Comparison of ENCODE assay signal across 1 cellular context in genomic region chr1:51878307-51878615, GRCh38.
TF ChIP-seq lines count a peak whose summit lies in the region.

No MANE protein-coding gene starts in this region.

TF ChIP-seq in HepG2, 621 proteins besides CTCF, POLR2A, EP300 and RAD21 (continued from another document and continues in another):
- TF ChIP-seq THAP7 (CRISPR knock-in tag; IDR thresholded peaks at IDR 0.05) (no peak), JUNB (CRISPR knock-in tag; IDR thresholded peaks at IDR 0.05; ENCODE audit: borderline replicate concordance) (no peak), XRCC5 (optimal IDR thresholded peaks at IDR 0.05; ENCODE audit: low read length) (no peak), ZSCAN9 (CRISPR knock-in tag; IDR thresholded peaks at IDR 0.05; ENCODE audit: borderline replicate concordance) (no peak), RFXAP (CRISPR knock-in tag; IDR thresholded peaks at IDR 0.05; ENCODE audit: borderline replicate concordance) (peak; percentile 4; the same call in 1 of the 2 replicates), HCFC1 (IDR thresholded peaks at IDR 0.05; ENCODE audit: low read depth, low read length) (no peak), ATF1 (CRISPR knock-in tag; IDR thresholded peaks at IDR 0.05) (no peak), MBD4 (IDR thresholded peaks at IDR 0.05; ENCODE audit: borderline replicate concordance, low read length) (no peak), PLSCR1 (CRISPR knock-in tag; IDR thresholded peaks at IDR 0.05; ENCODE audit: borderline replicate concordance) (no peak), ZNF777 (CRISPR knock-in tag; IDR thresholded peaks at IDR 0.05) (peak; percentile 61), ZBTB43 (CRISPR knock-in tag; conservative IDR thresholded peaks at IDR 0.05) (0 out of 2 replicates have a peak, but pooled peaks have one; percentile 48), HINFP (CRISPR knock-in tag; IDR thresholded peaks at IDR 0.05; ENCODE audit: low read depth) (no peak), ZNF3 (CRISPR knock-in tag; IDR thresholded peaks at IDR 0.05) (no peak), ZNF772 (CRISPR knock-in tag; IDR thresholded peaks at IDR 0.05) (0 out of 2 replicates have a peak, but pooled peaks have one; percentile 84), YEATS4 (CRISPR knock-in tag; IDR thresholded peaks at IDR 0.05; ENCODE audit: borderline replicate concordance) (no peak; the same call in 1 of the 2 replicates), ZKSCAN8 (CRISPR knock-in tag; IDR thresholded peaks at IDR 0.05; ENCODE audit: borderline replicate concordance) (no peak), MAF1 (CRISPR knock-in tag; IDR thresholded peaks at IDR 0.05; ENCODE audit: borderline replicate concordance) (peak; percentile 85), ZNF225 (CRISPR knock-in tag; IDR thresholded peaks at IDR 0.05) (no peak), IRF2 (CRISPR knock-in tag; IDR thresholded peaks at IDR 0.05) (no peak)
- TF ChIP-seq, protein P1, sequence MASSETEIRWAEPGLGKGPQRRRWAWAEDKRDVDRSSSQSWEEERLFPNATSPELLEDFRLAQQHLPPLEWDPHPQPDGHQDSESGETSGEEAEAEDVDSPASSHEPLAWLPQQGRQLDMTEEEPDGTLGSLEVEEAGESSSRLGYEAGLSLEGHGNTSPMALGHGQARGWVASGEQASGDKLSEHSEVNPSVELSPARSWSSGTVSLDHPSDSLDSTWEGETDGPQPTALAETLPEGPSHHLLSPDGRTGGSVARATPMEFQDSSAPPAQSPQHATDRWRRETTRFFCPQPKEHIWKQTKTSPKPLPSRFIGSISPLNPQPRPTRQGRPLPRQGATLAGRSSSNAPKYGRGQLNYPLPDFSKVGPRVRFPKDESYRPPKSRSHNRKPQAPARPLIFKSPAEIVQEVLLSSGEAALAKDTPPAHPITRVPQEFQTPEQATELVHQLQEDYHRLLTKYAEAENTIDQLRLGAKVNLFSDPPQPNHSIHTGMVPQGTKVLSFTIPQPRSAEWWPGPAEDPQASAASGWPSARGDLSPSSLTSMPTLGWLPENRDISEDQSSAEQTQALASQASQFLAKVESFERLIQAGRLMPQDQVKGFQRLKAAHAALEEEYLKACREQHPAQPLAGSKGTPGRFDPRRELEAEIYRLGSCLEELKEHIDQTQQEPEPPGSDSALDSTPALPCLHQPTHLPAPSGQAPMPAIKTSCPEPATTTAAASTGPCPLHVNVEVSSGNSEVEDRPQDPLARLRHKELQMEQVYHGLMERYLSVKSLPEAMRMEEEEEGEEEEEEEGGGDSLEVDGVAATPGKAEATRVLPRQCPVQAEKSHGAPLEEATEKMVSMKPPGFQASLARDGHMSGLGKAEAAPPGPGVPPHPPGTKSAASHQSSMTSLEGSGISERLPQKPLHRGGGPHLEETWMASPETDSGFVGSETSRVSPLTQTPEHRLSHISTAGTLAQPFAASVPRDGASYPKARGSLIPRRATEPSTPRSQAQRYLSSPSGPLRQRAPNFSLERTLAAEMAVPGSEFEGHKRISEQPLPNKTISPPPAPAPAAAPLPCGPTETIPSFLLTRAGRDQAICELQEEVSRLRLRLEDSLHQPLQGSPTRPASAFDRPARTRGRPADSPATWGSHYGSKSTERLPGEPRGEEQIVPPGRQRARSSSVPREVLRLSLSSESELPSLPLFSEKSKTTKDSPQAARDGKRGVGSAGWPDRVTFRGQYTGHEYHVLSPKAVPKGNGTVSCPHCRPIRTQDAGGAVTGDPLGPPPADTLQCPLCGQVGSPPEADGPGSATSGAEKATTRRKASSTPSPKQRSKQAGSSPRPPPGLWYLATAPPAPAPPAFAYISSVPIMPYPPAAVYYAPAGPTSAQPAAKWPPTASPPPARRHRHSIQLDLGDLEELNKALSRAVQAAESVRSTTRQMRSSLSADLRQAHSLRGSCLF (CRISPR knock-in tag; IDR thresholded peaks at IDR 0.05; ENCODE audit: borderline replicate concordance), result no peak
- TF ChIP-seq, protein P2, sequence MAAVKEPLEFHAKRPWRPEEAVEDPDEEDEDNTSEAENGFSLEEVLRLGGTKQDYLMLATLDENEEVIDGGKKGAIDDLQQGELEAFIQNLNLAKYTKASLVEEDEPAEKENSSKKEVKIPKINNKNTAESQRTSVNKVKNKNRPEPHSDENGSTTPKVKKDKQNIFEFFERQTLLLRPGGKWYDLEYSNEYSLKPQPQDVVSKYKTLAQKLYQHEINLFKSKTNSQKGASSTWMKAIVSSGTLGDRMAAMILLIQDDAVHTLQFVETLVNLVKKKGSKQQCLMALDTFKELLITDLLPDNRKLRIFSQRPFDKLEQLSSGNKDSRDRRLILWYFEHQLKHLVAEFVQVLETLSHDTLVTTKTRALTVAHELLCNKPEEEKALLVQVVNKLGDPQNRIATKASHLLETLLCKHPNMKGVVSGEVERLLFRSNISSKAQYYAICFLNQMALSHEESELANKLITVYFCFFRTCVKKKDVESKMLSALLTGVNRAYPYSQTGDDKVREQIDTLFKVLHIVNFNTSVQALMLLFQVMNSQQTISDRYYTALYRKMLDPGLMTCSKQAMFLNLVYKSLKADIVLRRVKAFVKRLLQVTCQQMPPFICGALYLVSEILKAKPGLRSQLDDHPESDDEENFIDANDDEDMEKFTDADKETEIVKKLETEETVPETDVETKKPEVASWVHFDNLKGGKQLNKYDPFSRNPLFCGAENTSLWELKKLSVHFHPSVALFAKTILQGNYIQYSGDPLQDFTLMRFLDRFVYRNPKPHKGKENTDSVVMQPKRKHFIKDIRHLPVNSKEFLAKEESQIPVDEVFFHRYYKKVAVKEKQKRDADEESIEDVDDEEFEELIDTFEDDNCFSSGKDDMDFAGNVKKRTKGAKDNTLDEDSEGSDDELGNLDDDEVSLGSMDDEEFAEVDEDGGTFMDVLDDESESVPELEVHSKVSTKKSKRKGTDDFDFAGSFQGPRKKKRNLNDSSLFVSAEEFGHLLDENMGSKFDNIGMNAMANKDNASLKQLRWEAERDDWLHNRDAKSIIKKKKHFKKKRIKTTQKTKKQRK (IDR thresholded peaks at IDR 0.05; ENCODE audit: low read length), result no peak
- TF ChIP-seq, protein P3, sequence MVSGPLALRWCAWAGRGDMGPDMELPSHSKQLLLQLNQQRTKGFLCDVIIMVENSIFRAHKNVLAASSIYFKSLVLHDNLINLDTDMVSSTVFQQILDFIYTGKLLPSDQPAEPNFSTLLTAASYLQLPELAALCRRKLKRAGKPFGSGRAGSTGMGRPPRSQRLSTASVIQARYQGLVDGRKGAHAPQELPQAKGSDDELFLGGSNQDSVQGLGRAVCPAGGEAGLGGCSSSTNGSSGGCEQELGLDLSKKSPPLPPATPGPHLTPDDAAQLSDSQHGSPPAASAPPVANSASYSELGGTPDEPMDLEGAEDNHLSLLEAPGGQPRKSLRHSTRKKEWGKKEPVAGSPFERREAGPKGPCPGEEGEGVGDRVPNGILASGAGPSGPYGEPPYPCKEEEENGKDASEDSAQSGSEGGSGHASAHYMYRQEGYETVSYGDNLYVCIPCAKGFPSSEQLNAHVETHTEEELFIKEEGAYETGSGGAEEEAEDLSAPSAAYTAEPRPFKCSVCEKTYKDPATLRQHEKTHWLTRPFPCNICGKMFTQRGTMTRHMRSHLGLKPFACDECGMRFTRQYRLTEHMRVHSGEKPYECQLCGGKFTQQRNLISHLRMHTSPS (CRISPR knock-in tag; IDR thresholded peaks at IDR 0.05; ENCODE audit: low read depth), result no peak
- TF ChIP-seq, protein P4, sequence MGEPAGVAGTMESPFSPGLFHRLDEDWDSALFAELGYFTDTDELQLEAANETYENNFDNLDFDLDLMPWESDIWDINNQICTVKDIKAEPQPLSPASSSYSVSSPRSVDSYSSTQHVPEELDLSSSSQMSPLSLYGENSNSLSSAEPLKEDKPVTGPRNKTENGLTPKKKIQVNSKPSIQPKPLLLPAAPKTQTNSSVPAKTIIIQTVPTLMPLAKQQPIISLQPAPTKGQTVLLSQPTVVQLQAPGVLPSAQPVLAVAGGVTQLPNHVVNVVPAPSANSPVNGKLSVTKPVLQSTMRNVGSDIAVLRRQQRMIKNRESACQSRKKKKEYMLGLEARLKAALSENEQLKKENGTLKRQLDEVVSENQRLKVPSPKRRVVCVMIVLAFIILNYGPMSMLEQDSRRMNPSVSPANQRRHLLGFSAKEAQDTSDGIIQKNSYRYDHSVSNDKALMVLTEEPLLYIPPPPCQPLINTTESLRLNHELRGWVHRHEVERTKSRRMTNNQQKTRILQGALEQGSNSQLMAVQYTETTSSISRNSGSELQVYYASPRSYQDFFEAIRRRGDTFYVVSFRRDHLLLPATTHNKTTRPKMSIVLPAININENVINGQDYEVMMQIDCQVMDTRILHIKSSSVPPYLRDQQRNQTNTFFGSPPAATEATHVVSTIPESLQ (CRISPR knock-in tag; conservative IDR thresholded peaks at IDR 0.05), result no peak
- TF ChIP-seq, protein P5, sequence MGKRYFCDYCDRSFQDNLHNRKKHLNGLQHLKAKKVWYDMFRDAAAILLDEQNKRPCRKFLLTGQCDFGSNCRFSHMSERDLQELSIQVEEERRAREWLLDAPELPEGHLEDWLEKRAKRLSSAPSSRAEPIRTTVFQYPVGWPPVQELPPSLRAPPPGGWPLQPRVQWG (CRISPR knock-in tag; IDR thresholded peaks at IDR 0.05; ENCODE audit: borderline replicate concordance, low read depth), result no peak
- TF ChIP-seq, protein P6, sequence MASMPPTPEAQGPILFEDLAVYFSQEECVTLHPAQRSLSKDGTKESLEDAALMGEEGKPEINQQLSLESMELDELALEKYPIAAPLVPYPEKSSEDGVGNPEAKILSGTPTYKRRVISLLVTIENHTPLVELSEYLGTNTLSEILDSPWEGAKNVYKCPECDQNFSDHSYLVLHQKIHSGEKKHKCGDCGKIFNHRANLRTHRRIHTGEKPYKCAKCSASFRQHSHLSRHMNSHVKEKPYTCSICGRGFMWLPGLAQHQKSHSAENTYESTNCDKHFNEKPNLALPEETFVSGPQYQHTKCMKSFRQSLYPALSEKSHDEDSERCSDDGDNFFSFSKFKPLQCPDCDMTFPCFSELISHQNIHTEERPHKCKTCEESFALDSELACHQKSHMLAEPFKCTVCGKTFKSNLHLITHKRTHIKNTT (CRISPR knock-in tag; IDR thresholded peaks at IDR 0.05), result no peak
- TF ChIP-seq, protein P7, sequence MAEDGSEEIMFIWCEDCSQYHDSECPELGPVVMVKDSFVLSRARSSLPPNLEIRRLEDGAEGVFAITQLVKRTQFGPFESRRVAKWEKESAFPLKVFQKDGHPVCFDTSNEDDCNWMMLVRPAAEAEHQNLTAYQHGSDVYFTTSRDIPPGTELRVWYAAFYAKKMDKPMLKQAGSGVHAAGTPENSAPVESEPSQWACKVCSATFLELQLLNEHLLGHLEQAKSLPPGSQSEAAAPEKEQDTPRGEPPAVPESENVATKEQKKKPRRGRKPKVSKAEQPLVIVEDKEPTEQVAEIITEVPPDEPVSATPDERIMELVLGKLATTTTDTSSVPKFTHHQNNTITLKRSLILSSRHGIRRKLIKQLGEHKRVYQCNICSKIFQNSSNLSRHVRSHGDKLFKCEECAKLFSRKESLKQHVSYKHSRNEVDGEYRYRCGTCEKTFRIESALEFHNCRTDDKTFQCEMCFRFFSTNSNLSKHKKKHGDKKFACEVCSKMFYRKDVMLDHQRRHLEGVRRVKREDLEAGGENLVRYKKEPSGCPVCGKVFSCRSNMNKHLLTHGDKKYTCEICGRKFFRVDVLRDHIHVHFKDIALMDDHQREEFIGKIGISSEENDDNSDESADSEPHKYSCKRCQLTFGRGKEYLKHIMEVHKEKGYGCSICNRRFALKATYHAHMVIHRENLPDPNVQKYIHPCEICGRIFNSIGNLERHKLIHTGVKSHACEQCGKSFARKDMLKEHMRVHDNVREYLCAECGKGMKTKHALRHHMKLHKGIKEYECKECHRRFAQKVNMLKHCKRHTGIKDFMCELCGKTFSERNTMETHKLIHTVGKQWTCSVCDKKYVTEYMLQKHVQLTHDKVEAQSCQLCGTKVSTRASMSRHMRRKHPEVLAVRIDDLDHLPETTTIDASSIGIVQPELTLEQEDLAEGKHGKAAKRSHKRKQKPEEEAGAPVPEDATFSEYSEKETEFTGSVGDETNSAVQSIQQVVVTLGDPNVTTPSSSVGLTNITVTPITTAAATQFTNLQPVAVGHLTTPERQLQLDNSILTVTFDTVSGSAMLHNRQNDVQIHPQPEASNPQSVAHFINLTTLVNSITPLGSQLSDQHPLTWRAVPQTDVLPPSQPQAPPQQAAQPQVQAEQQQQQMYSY (CRISPR knock-in tag; IDR thresholded peaks at IDR 0.05), result no peak
- TF ChIP-seq, protein P8, sequence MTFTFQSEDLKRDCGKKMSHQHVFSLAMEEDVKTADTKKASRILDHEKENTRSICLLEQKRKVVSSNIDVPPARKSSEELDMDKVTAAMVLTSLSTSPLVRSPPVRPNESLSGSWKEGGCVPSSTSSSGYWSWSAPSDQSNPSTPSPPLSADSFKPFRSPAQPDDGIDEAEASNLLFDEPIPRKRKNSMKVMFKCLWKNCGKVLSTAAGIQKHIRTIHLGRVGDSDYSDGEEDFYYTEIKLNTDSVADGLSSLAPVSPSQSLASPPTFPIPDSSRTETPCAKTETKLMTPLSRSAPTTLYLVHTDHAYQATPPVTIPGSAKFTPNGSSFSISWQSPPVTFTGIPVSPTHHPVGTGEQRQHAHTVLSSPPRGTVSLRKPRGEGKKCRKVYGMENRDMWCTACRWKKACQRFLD (CRISPR knock-in tag; IDR thresholded peaks at IDR 0.05; ENCODE audit: borderline replicate concordance), result no peak
